Comparison of ENCODE assay signal across 11 cellular contexts in genomic region chr5:172129174-172129764, GRCh38. TPM values are rescaled to one million over a fixed set of nuclear protein-coding genes. Genes with fewer than 3 reads are reported as not detected.
A peak's percentile ranks its signal among the peaks of the same experiment; 100 is the strongest.
DNase-seq lines count a peak whose midpoint lies in the region; ATAC-seq and TF ChIP-seq lines count a peak whose summit lies in the region.
"Had no signal": no experiment of that assay in that cellular context is flagged by ENCODE, and none has a peak within 500 bp of the region (broad histone marks: within the 10 kb centered on the region; RNA-seq: fewer than 3 reads in every experiment).

No MANE protein-coding gene starts in this region.

- no peak overlapping the region for H3K4ac ChIP-seq in mesenchymal stem cell (ENCODE audit: low read depth in 1 of 2, low read length in 2 of 2)

- H3K9ac ChIP-seq in Karpas-422 (ENCODE audit: low read length): no peak overlapping the region
- H3K9ac ChIP-seq in mesenchymal stem cell (ENCODE audit: low read length): no peak overlapping the region

- peaks cover 6% of the 10 kb centered on the region for H3K4me1 ChIP-seq in Karpas-422 (ENCODE audit: low read length)
- H3K4me1 ChIP-seq in mesenchymal stem cell (ENCODE audit: control insufficient read depth, insufficient read depth, low read depth, low read length): peaks cover 9% of the 10 kb centered on the region

- no peak overlapping the region for H3K14ac ChIP-seq in mesenchymal stem cell (ENCODE audit: low read length in 2 of 2)

- 95% methylated on average over 10 of the region's 10 CpGs for WGBS in mesenchymal stem cell

- no peak overlapping the region for H2AK5ac ChIP-seq in mesenchymal stem cell (ENCODE audit: low read length, severe bottlenecking)

- H2AFZ ChIP-seq in Karpas-422 (ENCODE audit: low read length): no peak overlapping the region
- no peak overlapping the region for H2AFZ ChIP-seq in mesenchymal stem cell (ENCODE audit: low read depth, low read length)

- no peak overlapping the region for H2BK12ac ChIP-seq in mesenchymal stem cell (ENCODE audit: low read length in 2 of 2)

- no peak overlapping the region for H3K23ac ChIP-seq in mesenchymal stem cell (ENCODE audit: low read length in 2 of 2)

- H3K36me3 ChIP-seq in Karpas-422 (ENCODE audit: insufficient read depth, low read length): peaks cover 3% of the 10 kb centered on the region; the same call in 1 of the 2 replicates
- H3K36me3 ChIP-seq in mesenchymal stem cell (ENCODE audit: control insufficient read depth in 1 of 2, insufficient read depth in 2 of 2, low read depth in 1 of 2, low read length in 2 of 2): peaks cover 20 to 33% of the 10 kb centered on the region in 2 experiments

- H3K9me3 ChIP-seq in Karpas-422 (ENCODE audit: low read length) (no peaks in the 10 kb centered on the region), mesenchymal stem cell (ENCODE audit: control insufficient read depth, low read length) (no peaks in the 10 kb centered on the region)

- H3K27ac Mint-ChIP-seq in activated CD4-positive, alpha-beta T cell treated with anti-CD3 and anti-CD28 coated beads, Interleukin-2, amount 10 ng/mL, durations not matched to agents 24 days and 14 days: peak overlapping the region; percentile 49
- peak overlapping the region; percentile 86 for H3K27ac Mint-ChIP-seq in central memory CD8-positive, alpha-beta T cell (ENCODE audit: low read depth)

- H3K36me3 Mint-ChIP-seq in activated CD4-positive, alpha-beta T cell treated with anti-CD3 and anti-CD28 coated beads, Interleukin-2, amount 10 ng/mL, durations not matched to agents 24 days and 14 days (ENCODE audit: low read depth): peaks cover 64% of the 10 kb centered on the region
- peaks cover 52% of the 10 kb centered on the region for H3K36me3 Mint-ChIP-seq in central memory CD8-positive, alpha-beta T cell (ENCODE audit: insufficient read depth)

- no peak overlapping the region for H4K8ac ChIP-seq in mesenchymal stem cell (ENCODE audit: low read length)

- H3K27me3 Mint-ChIP-seq in activated CD4-positive, alpha-beta T cell treated with anti-CD3 and anti-CD28 coated beads, Interleukin-2, amount 10 ng/mL, durations not matched to agents 24 days and 14 days: no peaks in the 10 kb centered on the region
- H3K27me3 Mint-ChIP-seq in central memory CD8-positive, alpha-beta T cell: no peaks in the 10 kb centered on the region

- intact Hi-C loops in activated CD4-positive, alpha-beta T cell treated with anti-CD3 and anti-CD28 coated beads, Interleukin-2, amount 10 ng/mL, durations not matched to agents 24 days and 14 days (cut with micrococcal nuclease): no loop called here
- intact Hi-C loops in posterior vena cava (cut with DNase I): no loop called here

- no peak overlapping the region for H3K4me3 ChIP-seq in HL-60 (replicated peaks; ENCODE audit: insufficient read depth, low read length)
- H3K4me3 ChIP-seq in Karpas-422 (ENCODE audit: low read length): no peak overlapping the region
- H3K4me3 ChIP-seq in mesenchymal stem cell (ENCODE audit: insufficient read depth in 1 of 2, low read depth in 1 of 2, low read length in 2 of 2): no peak overlapping the region

- H3K4me3 Mint-ChIP-seq in activated CD4-positive, alpha-beta T cell treated with anti-CD3 and anti-CD28 coated beads, Interleukin-2, amount 10 ng/mL, durations not matched to agents 24 days and 14 days: no peak overlapping the region
- H3K4me3 Mint-ChIP-seq in central memory CD8-positive, alpha-beta T cell: no peak overlapping the region

- no peak for ATAC-seq in central memory CD8-positive, alpha-beta T cell (replicated peaks; ENCODE audit: extremely low read depth, poor library complexity, severe bottlenecking)
- no peak for ATAC-seq in HG02852 (IDR thresholded peaks at IDR 0.05; ENCODE audit: unreplicated experiment)

- H2BK15ac ChIP-seq in mesenchymal stem cell (ENCODE audit: low read depth, poor library complexity, severe bottlenecking): no peak overlapping the region

- peaks cover 34% of the 10 kb centered on the region for H3K4me1 Mint-ChIP-seq in activated CD4-positive, alpha-beta T cell treated with anti-CD3 and anti-CD28 coated beads, Interleukin-2, amount 10 ng/mL, durations not matched to agents 24 days and 14 days
- H3K4me1 Mint-ChIP-seq in central memory CD8-positive, alpha-beta T cell: peaks cover 77% of the 10 kb centered on the region

- H3K27ac ChIP-seq in HL-60 (replicated peaks) (peak overlapping the region; percentile 87), Karpas-422 (ENCODE audit: low read length) (no peak overlapping the region), mesenchymal stem cell (ENCODE audit: low read length, poor library complexity, severe bottlenecking) (no peak overlapping the region)

- TF ChIP-seq CTCF in HL-60 (IDR thresholded peaks at IDR 0.05; ENCODE audit: insufficient read depth, low read length): no peak

- H4K20me1 ChIP-seq in Karpas-422 (ENCODE audit: insufficient read depth, low read depth, low read length): no peaks in the 10 kb centered on the region

- DNase-seq in activated CD4-positive, alpha-beta T cell treated with anti-CD3 and anti-CD28 coated beads, Interleukin-2, amount 10 ng/mL, durations not matched to agents 24 days and 14 days: no peak
- DNase-seq in activated CD4-positive, alpha-beta T cell treated with anti-CD3 and anti-CD28 coated beads for 1 hour: no peak
- no peak for DNase-seq in HL-60 (ENCODE audit: low read depth in 1 of 2, low spot score in 1 of 2)
- no peak for DNase-seq in central memory CD8-positive, alpha-beta T cell (ENCODE audit: low spot score in 2 of 2)
- DNase-seq in posterior vena cava (ENCODE audit: low spot score): peak; percentile 77
- DNase-seq in Karpas-422: no peak
- DNase-seq in mesenchymal stem cell: no peak
- DNase-seq: amniotic stem cell, erythroblast, MM.1S had no signal

- H2BK5ac ChIP-seq in mesenchymal stem cell (ENCODE audit: low read depth, low read length, poor library complexity, severe bottlenecking): no peak overlapping the region

- H3K9me2 ChIP-seq in Karpas-422 (replicated peaks; ENCODE audit: insufficient read depth, low read length): no peaks in the 10 kb centered on the region

- H3K9me3 Mint-ChIP-seq in activated CD4-positive, alpha-beta T cell treated with anti-CD3 and anti-CD28 coated beads, Interleukin-2, amount 10 ng/mL, durations not matched to agents 24 days and 14 days: no peaks in the 10 kb centered on the region
- H3K9me3 Mint-ChIP-seq in central memory CD8-positive, alpha-beta T cell: no peaks in the 10 kb centered on the region

- no peak overlapping the region for H2BK120ac ChIP-seq in mesenchymal stem cell (ENCODE audit: low read depth, low read length)

- peaks cover 46% of the 10 kb centered on the region for H3K79me2 ChIP-seq in Karpas-422 (ENCODE audit: low read length)

- H3K18ac ChIP-seq in mesenchymal stem cell (ENCODE audit: low read depth in 1 of 2, low read length in 2 of 2): no peak overlapping the region

- H3K79me1 ChIP-seq in mesenchymal stem cell (replicated peaks; ENCODE audit: low read length, poor library complexity, severe bottlenecking): peaks cover 38% of the 10 kb centered on the region

- H3K27me3 ChIP-seq in HL-60 (ENCODE audit: insufficient read depth, poor library complexity, severe bottlenecking): no peaks in the 10 kb centered on the region
- no peaks in the 10 kb centered on the region for H3K27me3 ChIP-seq in Karpas-422 (ENCODE audit: low read length)
- no peaks in the 10 kb centered on the region for H3K27me3 ChIP-seq in mesenchymal stem cell (ENCODE audit: control insufficient read depth in 1 of 2, insufficient read depth in 1 of 2, low read length in 2 of 2)

- no peak overlapping the region for H3K4me2 ChIP-seq in Karpas-422 (ENCODE audit: low read depth, low read length, poor library complexity, severe bottlenecking)
- no peak overlapping the region for H3K4me2 ChIP-seq in mesenchymal stem cell (ENCODE audit: low read length, poor library complexity, severe bottlenecking)

- no peak overlapping the region for H4K91ac ChIP-seq in mesenchymal stem cell (ENCODE audit: low read length)

RNA-seq across cellular contexts. Expression of gene STK10, which starts 58.8 kb away (rescaled TPM):
- total RNA-seq in activated CD4-positive, alpha-beta T cell treated with anti-CD3 and anti-CD28 coated beads, Interleukin-2, amount 10 ng/mL, durations not matched to agents 24 days and 14 days: 87.9 and 91.1 TPM in 2 replicates
- 10 to 100 TPM; 25.2 to 33.6 TPM for total RNA-seq in posterior vena cava
- 24.9 and 48.2 TPM in 2 replicates for total RNA-seq in Karpas-422 (2014; rRNA removed; shearing (Covaris generic); ENCODE audit: low replicate concordance)
- polyA plus RNA-seq in mesenchymal stem cell (2013, experiment 1 of 2): 23.9 TPM
- polyA plus RNA-seq in mesenchymal stem cell (2013, experiment 2 of 2): 21.2 TPM
